In genomic region chr6:169722362-169723199, GRCh38 we compare ENCODE assay signal across 8 cellular contexts. TPM values are rescaled to one million over a fixed set of nuclear protein-coding genes. Genes with fewer than 3 reads are reported as not detected.
DNase-seq lines count a peak whose midpoint lies in the region; ATAC-seq and TF ChIP-seq lines count a peak whose summit lies in the region.

No MANE protein-coding gene starts in this region.

- TF ChIP-seq POLR2A in prostate gland (IDR thresholded peaks at IDR 0.05) = peak; percentile 19

- no peaks in the 10 kb centered on the region for H3K36me3 ChIP-seq in prostate gland

- WGBS in prostate gland = 2% methylated on average over 22 of the region's 22 CpGs

- ATAC-seq in HG03354 (IDR thresholded peaks at IDR 0.05; ENCODE audit: poor library complexity, severe bottlenecking, unreplicated experiment) = peak; percentile 12
- ATAC-seq in left ventricle myocardium superior = peak; percentile 69
- ATAC-seq in HG03097 (IDR thresholded peaks at IDR 0.05; ENCODE audit: low FRiP score, unreplicated experiment) = no peak

- TF ChIP-seq CTCF in prostate gland (IDR thresholded peaks at IDR 0.05) = no peak

- DNase-seq in activated CD8-positive, alpha-beta memory T cell treated with anti-CD3 and anti-CD28 coated beads for 24 hours = peak; percentile 66
- DNase-seq in activated CD8-positive, alpha-beta memory T cell treated with anti-CD3 and anti-CD28 coated beads, Interleukin-2, amount 50 U/mL, for 4 hours = no peak
- DNase-seq in RPMI8226 (peak; percentile 69), left ventricle myocardium superior (peak; percentile 65), prostate gland (ENCODE audit: low spot score) (peak; percentile 43)

- peaks cover 16% of the 10 kb centered on the region for H3K4me1 ChIP-seq in prostate gland (replicated peaks)

- no peaks in the 10 kb centered on the region for H3K9me3 ChIP-seq in prostate gland

- H3K4me3 ChIP-seq in prostate gland = peak overlapping the region; percentile 57 to 82

- H3K27me3 ChIP-seq in prostate gland (replicated peaks; ENCODE audit: insufficient read depth) = no peaks in the 10 kb centered on the region

- H3K27ac ChIP-seq in angular gyrus (ENCODE audit: low read depth, low read length) (peak overlapping the region; percentile 48), prostate gland (peak overlapping the region; percentile 89 to 94)

- intact Hi-C loops in left ventricle myocardium superior (cut with micrococcal nuclease) = no loop called here
- intact Hi-C loops in prostate gland (cut with DNase I) = no loop called here

RNA-seq across cellular contexts. Expression of gene PHF10, which starts 1.7 kb away (rescaled TPM):
- total RNA-seq in left ventricle myocardium superior (62.9 TPM), prostate gland (10 to 100 TPM; 45.9 to 50.4 TPM)

RNA-seq across cellular contexts. Expression of gene C6orf120, which starts 20.7 kb away (rescaled TPM):
- total RNA-seq in left ventricle myocardium superior (13.6 TPM), prostate gland (10 to 100 TPM; 23.6 to 41.8 TPM)

RNA-seq across cellular contexts. Expression of gene WDR27, which starts 20.8 kb away (rescaled TPM):
- total RNA-seq in left ventricle myocardium superior (8.6 TPM), prostate gland (10 to 100 TPM; 17.8 to 53.1 TPM)

RNA-seq across cellular contexts. Expression of gene DYNLT2, which starts 28.8 kb away (rescaled TPM):
- total RNA-seq in left ventricle myocardium superior (0.62 TPM), prostate gland (1 to 10 TPM; 2.2 to 7.2 TPM)

RNA-seq across cellular contexts. Expression of gene ERMARD, which starts 28.8 kb away (rescaled TPM):
- total RNA-seq in left ventricle myocardium superior (9.4 TPM), prostate gland (10 to 100 TPM; 23.7 to 33.2 TPM)
